ENCODE assay signal across 11 cellular contexts in the genomic region with DNA sequence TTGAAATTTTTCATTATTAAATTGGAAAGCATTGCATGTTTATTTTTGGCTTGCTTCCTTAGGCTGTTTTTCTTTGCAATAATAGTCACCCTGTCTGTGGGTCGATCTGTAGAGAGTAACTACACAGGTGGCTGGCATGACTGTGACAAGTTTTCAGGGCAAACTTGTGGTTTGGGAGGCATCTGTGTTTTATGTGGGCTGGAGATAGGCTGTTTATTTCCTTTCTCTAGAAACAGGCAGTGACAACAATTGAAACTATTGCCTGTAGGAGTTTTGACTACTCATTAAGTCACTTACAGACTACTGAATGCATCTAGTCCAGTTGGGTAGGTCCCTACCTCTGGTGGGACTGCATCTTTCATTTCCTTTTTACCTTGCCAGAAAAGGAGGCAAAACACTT.
DNase-seq lines count a peak whose midpoint lies in the region; ATAC-seq and TF ChIP-seq lines count a peak whose summit lies in the region.
"Had no signal": no experiment of that assay in that cellular context is flagged by ENCODE, and none has a peak within 500 bp of the region (broad histone marks: within the 10 kb centered on the region; RNA-seq: fewer than 3 reads in every experiment).

No MANE protein-coding gene starts in this region.

- H3K9me3 ChIP-seq in PC-3 (ENCODE audit: low read length) = no peaks in the 10 kb centered on the region

- DNase-seq in activated T-cell treated with anti-CD3 and anti-CD28 coated beads, Interleukin-2, amount 50 U/mL, for 4 hours = peak; percentile 27
- DNase-seq in stimulated activated CD4-positive, alpha-beta T cell treated with anti-CD3 and anti-CD28 coated beads, Interleukin-4, amount 100 ng/mL, for 24 hours = peak; percentile 72
- DNase-seq in progenitor cell of endocrine pancreas (ENCODE audit: low spot score, unreplicated experiment) (no peak), mucosa of gallbladder (ENCODE audit: low spot score) (no peak), PC-3 (no peak)
- DNase-seq: kidney glomerular epithelial cell, NCI-H1694 treated with DMSO at 0.1 percent for 48 hours had no signal

- CTCF ChIA-PET in PC-3 (lab: Charles Lee) = no interaction called here

- H3K4me3 Mint-ChIP-seq in activated T-cell treated with anti-CD3 and anti-CD28 coated beads, Interleukin-2, amount 50 U/mL, for 4 hours = no peak overlapping the region
- H3K4me3 Mint-ChIP-seq in progenitor cell of endocrine pancreas (ENCODE audit: low read depth) = no peak overlapping the region

- no peaks in the 10 kb centered on the region for H4K20me1 ChIP-seq in PC-3 (ENCODE audit: low read length)

- no peak overlapping the region for H3K4me2 ChIP-seq in PC-3 (ENCODE audit: low read length)

- no peaks in the 10 kb centered on the region for H3K36me3 ChIP-seq in PC-3 (ENCODE audit: low read depth, low read length)

- no peak overlapping the region for H3K9ac ChIP-seq in PC-3 (ENCODE audit: low read length)

- H3K9me3 Mint-ChIP-seq in activated T-cell treated with anti-CD3 and anti-CD28 coated beads, Interleukin-2, amount 50 U/mL, for 4 hours = no peaks in the 10 kb centered on the region
- no peaks in the 10 kb centered on the region for H3K9me3 Mint-ChIP-seq in progenitor cell of endocrine pancreas (ENCODE audit: low read depth)

- H3K27me3 ChIP-seq in PC-3 (ENCODE audit: low read length) = no peaks in the 10 kb centered on the region

- BruUV-seq in PC-3 (replicated peaks; lab: Mats Ljungman, UMichigan) = no TSS peak

- peaks cover 12% of the 10 kb centered on the region; the same call in 1 of the 2 replicates for H3K4me1 ChIP-seq in PC-3 (ENCODE audit: insufficient read depth, low read length)

- H3F3A ChIP-seq in PC-3 (ENCODE audit: low read length, unreplicated experiment) = no peaks in the 10 kb centered on the region

- POLR2A ChIA-PET in PC-3 (lab: Charles Lee; ENCODE audit: unreplicated experiment) = no interaction called here

- no peaks in the 10 kb centered on the region for H3K27me3 Mint-ChIP-seq in activated T-cell treated with anti-CD3 and anti-CD28 coated beads, Interleukin-2, amount 50 U/mL, for 4 hours (ENCODE audit: low read depth)
- no peaks in the 10 kb centered on the region for H3K27me3 Mint-ChIP-seq in progenitor cell of endocrine pancreas

- H2AFZ ChIP-seq in PC-3 (ENCODE audit: low read length) = no peak overlapping the region

- H3K4me3 ChIP-seq in PC-3 (ENCODE audit: low read length) = no peak overlapping the region
- H3K4me3 ChIP-seq: skin epidermis had no signal

- peak; percentile 65 for ATAC-seq in GM18861 (IDR thresholded peaks at IDR 0.05; ENCODE audit: unreplicated experiment)
- ATAC-seq in HG03060 (IDR thresholded peaks at IDR 0.05; ENCODE audit: low read depth, unreplicated experiment) = peak; percentile 87
- peak; percentile 97 for ATAC-seq in activated T-cell treated with anti-CD3 and anti-CD28 coated beads, Interleukin-2, amount 50 U/mL, for 4 hours
- no peak for ATAC-seq in GM19455 (IDR thresholded peaks at IDR 0.05; ENCODE audit: unreplicated experiment)
- no peak for ATAC-seq in PC-3

- H3K4me1 Mint-ChIP-seq in activated T-cell treated with anti-CD3 and anti-CD28 coated beads, Interleukin-2, amount 50 U/mL, for 4 hours (ENCODE audit: low read depth) = peaks cover 21% of the 10 kb centered on the region
- H3K4me1 Mint-ChIP-seq in progenitor cell of endocrine pancreas (ENCODE audit: low read depth) = peaks cover 2% of the 10 kb centered on the region

- H3K36me3 Mint-ChIP-seq in activated T-cell treated with anti-CD3 and anti-CD28 coated beads, Interleukin-2, amount 50 U/mL, for 4 hours (ENCODE audit: insufficient read depth) = no peaks in the 10 kb centered on the region
- H3K36me3 Mint-ChIP-seq in progenitor cell of endocrine pancreas (ENCODE audit: insufficient read depth) = no peaks in the 10 kb centered on the region

- no peak overlapping the region for H3K27ac Mint-ChIP-seq in progenitor cell of endocrine pancreas

- intact Hi-C loops in PC-3 (cut with micrococcal nuclease) = no loop called here

- TF ChIP-seq CTCF in progenitor cell of endocrine pancreas (IDR thresholded peaks at IDR 0.05; ENCODE audit: unreplicated experiment) (no peak), PC-3 (conservative IDR thresholded peaks at IDR 0.05; ENCODE audit: low read depth, low read length) (no peak)

- no peaks in the 10 kb centered on the region for H3K79me2 ChIP-seq in PC-3 (ENCODE audit: low read length)

- H3K27ac ChIP-seq in PC-3 (ENCODE audit: low read length) = no peak overlapping the region
- H3K27ac ChIP-seq: skin epidermis had no signal

- H3K9me2 ChIP-seq in PC-3 (replicated peaks; ENCODE audit: low read length) = no peaks in the 10 kb centered on the region

Comparison
In these comparisons a context has a peak if more than half of its experiments do, and no peak if none do; other contexts are left out.
1. ATAC-seq: peak in GM18861 (single experiment), HG03060 (single experiment) and activated T-cell treated with anti-CD3 and anti-CD28 coated beads, Interleukin-2, amount 50 U/mL, for 4 hours (2 of 2); none in GM19455 (single experiment) and PC-3 (single experiment).
2. DNase-seq: peak in activated T-cell treated with anti-CD3 and anti-CD28 coated beads, Interleukin-2, amount 50 U/mL, for 4 hours (single experiment) and stimulated activated CD4-positive, alpha-beta T cell treated with anti-CD3 and anti-CD28 coated beads, Interleukin-4, amount 100 ng/mL, for 24 hours (single experiment); none in progenitor cell of endocrine pancreas (single experiment), mucosa of gallbladder (single experiment) and PC-3 (single experiment).